ENCODE assay signal across 9 cellular contexts in genomic region chr19:43901395-43902390, GRCh38. TPM values are rescaled to one million over a fixed set of nuclear protein-coding genes. Genes with fewer than 3 reads are reported as not detected.
DNase-seq lines count a peak whose midpoint lies in the region; ATAC-seq, FAIRE-seq and TF ChIP-seq lines count a peak whose summit lies in the region.
"Had no signal": no experiment of that assay in that cellular context is flagged by ENCODE, and none has a peak within 500 bp of the region (broad histone marks: within the 10 kb centered on the region; RNA-seq: fewer than 3 reads in every experiment).

No MANE protein-coding gene starts in this region.

- TF ChIP-seq EP300 in K562 (IDR thresholded peaks at IDR 0.05; ENCODE audit: low read length): no peak

- TSS peak; percentile 89 for BruUV-seq in K562 (replicated peaks; lab: Mats Ljungman, UMichigan)

- peaks cover 32% of the 10 kb centered on the region for H3K9me3 ChIP-seq in HUES6 (ENCODE audit: control insufficient read depth, insufficient read depth, low read depth, low read length)
- peaks cover 2% of the 10 kb centered on the region; the same call in 1 of the 2 replicates for H3K9me3 ChIP-seq in K562 (replicated peaks; ENCODE audit: control insufficient read depth, insufficient read depth, low read depth, low read length)

- H3K79me2 ChIP-seq in K562 (ENCODE audit: control insufficient read depth, insufficient read depth, low read length): no peaks in the 10 kb centered on the region

- H3K4me2 ChIP-seq in K562 (ENCODE audit: insufficient read depth, low read length): peak overlapping the region; percentile 93

- peak; percentile 100 for ATAC-seq in K562

- H3K36me3 ChIP-seq in HUES6 (ENCODE audit: control insufficient read depth, insufficient read depth, low read length): no peaks in the 10 kb centered on the region; the same call in 1 of the 2 replicates
- no peaks in the 10 kb centered on the region for H3K36me3 ChIP-seq in K562 (ENCODE audit: control insufficient read depth, insufficient read depth, low read length)
- H3K36me3 ChIP-seq in urinary bladder (ENCODE audit: insufficient read depth): no peaks in the 10 kb centered on the region

- TF ChIP-seq CTCF in K562 (IDR thresholded peaks at IDR 0.05 in 2 of 3, conservative IDR thresholded peaks at IDR 0.05 in 1 of 3; ENCODE audit: insufficient read depth in 2 of 3, low read depth in 1 of 3, low read length in 3 of 3): no peak

- peak overlapping the region; percentile 99 for H2AFZ ChIP-seq in K562 (ENCODE audit: low read depth, low read length)

- H3K4me1 ChIP-seq in HUES6 (ENCODE audit: control insufficient read depth, insufficient read depth, low read length) (no peaks in the 10 kb centered on the region), K562 (replicated peaks in 1 of 2; ENCODE audit: control insufficient read depth in 2 of 2, insufficient read depth in 2 of 2, low read length in 2 of 2) (no peaks in the 10 kb centered on the region; a peak in 2 of 5 replicates), urinary bladder (ENCODE audit: insufficient read depth) (no peaks in the 10 kb centered on the region)

- H3K27me3 ChIP-seq in HUES6 (ENCODE audit: control insufficient read depth, insufficient read depth, low read length) (no peaks in the 10 kb centered on the region), K562 (ENCODE audit: control insufficient read depth in 2 of 2, insufficient read depth in 2 of 2, low read length in 2 of 2) (no peaks in the 10 kb centered on the region)

- H3K4me3 ChIP-seq in HUES6 (ENCODE audit: low read depth, low read length): peak overlapping the region; percentile 76
- H3K4me3 ChIP-seq in K562: peak overlapping the region; percentile 46
- H3K4me3 ChIP-seq in urinary bladder (ENCODE audit: low read depth, low read length): peak overlapping the region; percentile 35

- no peaks in the 10 kb centered on the region for H3K9me1 ChIP-seq in K562 (ENCODE audit: control insufficient read depth, insufficient read depth, low read length)

- peak overlapping the region; percentile 20 for H3K9ac ChIP-seq in HUES6 (ENCODE audit: low read length)
- H3K9ac ChIP-seq in K562 (ENCODE audit: insufficient read depth in 1 of 2, low read depth in 2 of 2, low read length in 2 of 2): peak overlapping the region; percentile 38 to 54; a peak in 2 of 4 replicates

- FAIRE-seq in TTC549 (lab: Jason Lieb, UNC) (peak; percentile 45), K562 (lab: Jason Lieb, UNC) (peak; percentile 97)

- TF ChIP-seq POLR2A in K562 (conservative IDR thresholded peaks at IDR 0.05): 0 out of 2 replicates have a peak, but pooled peaks have one; percentile 42

- intact Hi-C loops in K562 (cut with micrococcal nuclease): no loop called here

- in situ Hi-C loops in K562 (cut with MboI): loop anchor here (5.0 kb wide), 1 partner anchor 49 kb away; no protein-coding TSS in a partner anchor

- CTCF ChIA-PET in K562 (lab: Yijun Ruan, JAX; ENCODE audit: low intra/inter-chr PET ratio): interaction anchor here (0.6 kb wide), 1 partner anchor 677 kb away, joined by 3 read pairs; no protein-coding TSS in a partner anchor

- H3K27ac ChIP-seq in HUES6 (ENCODE audit: low read depth, low read length) (no peak overlapping the region), K562 (ENCODE audit: extremely low read depth, low read depth, low read length) (no peak overlapping the region; the same call in 2 of the 3 replicates), urinary bladder (ENCODE audit: low read depth) (no peak overlapping the region)
- H3K27ac ChIP-seq: C4-2B had no signal

- no peak for TF ChIP-seq RAD21 in K562 (CRISPR knock-in tag; conservative IDR thresholded peaks at IDR 0.05 in 1 of 2, IDR thresholded peaks at IDR 0.05 in 1 of 2)

- DNase-seq in NCI-H1105 treated with DMSO at 0.1 percent for 48 hours (lab: John Stamatoyannopoulos, UW): peak; percentile 27
- no peak for DNase-seq in NCI-H1105 (lab: John Stamatoyannopoulos, UW)
- DNase-seq in K562 (ENCODE audit: extremely low read depth in 1 of 4, low spot score in 3 of 4): peak; percentile 67 to 87 (median 78)
- peak; percentile 7 to 84 (median 64) for DNase-seq in hypothalamus (lab: John Stamatoyannopoulos, UW)
- DNase-seq in putamen (ENCODE audit: low spot score): peak; percentile 80

- POLR2A ChIA-PET in K562 (lab: Yijun Ruan, JAX): interaction anchor here (0.6 to 1.5 kb wide), 5 partner anchors 8 to 1043 kb away, joined by 3 to 5 read pairs (median 4); partner anchors contain the start of gene ZNF45

- no peaks in the 10 kb centered on the region for H4K20me1 ChIP-seq in K562 (replicated peaks; ENCODE audit: control insufficient read depth, insufficient read depth, low read length)

- WGBS in K562 (ENCODE audit: insufficient coverage, low coverage, missing lambda C conversion rate): 8% methylated on average over 39 of the region's 39 CpGs
- WGBS in urinary bladder: 11% methylated on average over 39 of the region's 39 CpGs

RNA-seq across cellular contexts. Expression of gene ZNF404, which starts 17.9 kb away (rescaled TPM):
- total RNA-seq in K562 (2011; cell fraction: chromatin; rRNA removed; ENCODE audit: low replicate concordance): 0.21 and 1.9 TPM in 2 replicates
- total RNA-seq in K562 (2011; cell fraction: nucleolus; rRNA removed): 0.26 TPM in 1 of 2 replicates, not detected in the other
- total RNA-seq in K562 (2011; cell fraction: nucleoplasm; rRNA removed): not detected in 2 replicates
- total RNA-seq in K562 (2014; rRNA removed) (0.20 and 0.41 TPM in 2 replicates), K562 (2014; rRNA removed; fragmentation: Illumina TruSeq; extraction: Trizol) (0.40 and 0.54 TPM in 2 replicates), K562 (2015; rRNA removed; fragmentation: Illumina TruSeq; extraction: Trizol) (0.19 and 0.25 TPM in 2 replicates), K562 (2021) (0.22 and 0.36 TPM in 2 replicates), urinary bladder (4.8 TPM)
- polyA plus RNA-seq in K562 (2011; rRNA removed) (0.45 and 0.67 TPM in 2 replicates), K562 (2014; fragmentation: Illumina TruSeq; extraction: Trizol) (0.15 and 0.61 TPM in 2 replicates), K562 (2014; fragmentation: Nextera tagmentation; extraction: Ambion mirVana) (under 1 TPM; 0.15 to 0.55 TPM), K562 (2014; rRNA removed) (0.23 and 0.44 TPM in 2 replicates), urinary bladder (7.1 TPM)
- polyA plus RNA-seq in K562 (2011; cell fraction: cytosol; rRNA removed): 0.10 TPM in 1 of 2 replicates, not detected in the other
- 0.38 and 0.90 TPM in 2 replicates for polyA plus RNA-seq in K562 (2011; cell fraction: nucleus; rRNA removed)
- polyA plus RNA-seq in K562 (2012): 0.48 and 1.6 TPM in 2 replicates
- 0.09 and 0.11 TPM in 2 replicates for polyA minus RNA-seq in K562 (2011; rRNA and poly(A)+ RNA removed)
- not detected in 2 replicates for polyA minus RNA-seq in K562 (2011; cell fraction: cytosol; rRNA and poly(A)+ RNA removed)
- polyA minus RNA-seq in K562 (2011; cell fraction: nucleus; rRNA and poly(A)+ RNA removed): 0.11 and 0.67 TPM in 2 replicates

RNA-seq across cellular contexts. Expression of gene ZNF45, which starts 33.4 kb away (rescaled TPM):
- 16.8 and 19.0 TPM in 2 replicates for total RNA-seq in K562 (2011; cell fraction: chromatin; rRNA removed; ENCODE audit: low replicate concordance)
- 12.2 and 12.5 TPM in 2 replicates for total RNA-seq in K562 (2011; cell fraction: nucleolus; rRNA removed)
- total RNA-seq in K562 (2011; cell fraction: nucleoplasm; rRNA removed): 13.6 and 14.6 TPM in 2 replicates
- total RNA-seq in K562 (2014; rRNA removed) (5.8 and 6.7 TPM in 2 replicates), K562 (2014; rRNA removed; fragmentation: Illumina TruSeq; extraction: Trizol) (10.1 and 12.8 TPM in 2 replicates), K562 (2015; rRNA removed; fragmentation: Illumina TruSeq; extraction: Trizol) (10.4 TPM in 2 replicates), K562 (2021) (8.5 and 8.8 TPM in 2 replicates), urinary bladder (33.1 TPM)
- polyA plus RNA-seq in K562 (2011; rRNA removed) (7.2 and 9.4 TPM in 2 replicates), K562 (2014; fragmentation: Illumina TruSeq; extraction: Trizol) (10.4 and 10.6 TPM in 2 replicates), K562 (2014; fragmentation: Nextera tagmentation; extraction: Ambion mirVana) (1 to 10 TPM; 2.6 to 5.1 TPM), K562 (2014; rRNA removed) (6.8 and 9.8 TPM in 2 replicates), urinary bladder (7.3 TPM)
- polyA plus RNA-seq in K562 (2011; cell fraction: cytosol; rRNA removed): 3.7 TPM in 2 replicates
- polyA plus RNA-seq in K562 (2011; cell fraction: nucleus; rRNA removed): 6.4 and 8.7 TPM in 2 replicates
- polyA plus RNA-seq in K562 (2012): 5.2 and 5.7 TPM in 2 replicates
- 17.5 and 17.9 TPM in 2 replicates for polyA minus RNA-seq in K562 (2011; rRNA and poly(A)+ RNA removed)
- polyA minus RNA-seq in K562 (2011; cell fraction: cytosol; rRNA and poly(A)+ RNA removed): 3.2 and 4.7 TPM in 2 replicates
- 7.8 and 12.3 TPM in 2 replicates for polyA minus RNA-seq in K562 (2011; cell fraction: nucleus; rRNA and poly(A)+ RNA removed)

RNA-seq across cellular contexts. Expression of gene ZNF221, which starts 49.3 kb away (rescaled TPM):
- 1.5 and 3.6 TPM in 2 replicates for total RNA-seq in K562 (2011; cell fraction: chromatin; rRNA removed; ENCODE audit: low replicate concordance)
- 1.2 and 1.3 TPM in 2 replicates for total RNA-seq in K562 (2011; cell fraction: nucleolus; rRNA removed)
- total RNA-seq in K562 (2011; cell fraction: nucleoplasm; rRNA removed): 1.5 and 2.2 TPM in 2 replicates
- total RNA-seq in K562 (2014; rRNA removed): 0.32 and 1.2 TPM in 2 replicates
- total RNA-seq in K562 (2014; rRNA removed; fragmentation: Illumina TruSeq; extraction: Trizol): 1.2 and 1.4 TPM in 2 replicates
- 0.80 and 0.98 TPM in 2 replicates for total RNA-seq in K562 (2015; rRNA removed; fragmentation: Illumina TruSeq; extraction: Trizol)
- 0.78 and 1.1 TPM in 2 replicates for total RNA-seq in K562 (2021)
- polyA plus RNA-seq in K562 (2011; rRNA removed): 0.09 and 0.35 TPM in 2 replicates
- 0.21 TPM in 1 of 2 replicates, not detected in the other for polyA plus RNA-seq in K562 (2011; cell fraction: cytosol; rRNA removed)
- 0.22 and 0.53 TPM in 2 replicates for polyA plus RNA-seq in K562 (2011; cell fraction: nucleus; rRNA removed)
- polyA plus RNA-seq in K562 (2012): 0.22 and 0.54 TPM in 2 replicates
- polyA plus RNA-seq in K562 (2014; fragmentation: Illumina TruSeq; extraction: Trizol): 0.40 and 0.43 TPM in 2 replicates
- polyA plus RNA-seq in K562 (2014; fragmentation: Nextera tagmentation; extraction: Ambion mirVana): under 1 TPM; 0.45 to 0.52 TPM
- polyA plus RNA-seq in K562 (2014; rRNA removed): 0.34 and 0.42 TPM in 2 replicates
- 1.1 and 1.2 TPM in 2 replicates for polyA minus RNA-seq in K562 (2011; rRNA and poly(A)+ RNA removed)
- polyA minus RNA-seq in K562 (2011; cell fraction: cytosol; rRNA and poly(A)+ RNA removed): not detected in 2 replicates
- 0.67 and 0.89 TPM in 2 replicates for polyA minus RNA-seq in K562 (2011; cell fraction: nucleus; rRNA and poly(A)+ RNA removed)
- total RNA-seq in urinary bladder: 14.6 TPM
- polyA plus RNA-seq in urinary bladder: 2.0 TPM
